In genomic region chr18:22710628-22711380, GRCh38 we compare ENCODE assay signal across 10 cellular contexts.
DNase-seq lines count a peak whose midpoint lies in the region; ATAC-seq and TF ChIP-seq lines count a peak whose summit lies in the region.
"Had no signal": no experiment of that assay in that cellular context is flagged by ENCODE, and none has a peak within 500 bp of the region (broad histone marks: within the 10 kb centered on the region; RNA-seq: fewer than 3 reads in every experiment).

No MANE protein-coding gene starts in this region.

- H2AFZ ChIP-seq in trophoblast cell (ENCODE audit: insufficient read depth, low read length, poor library complexity) = no peak overlapping the region

- no peak overlapping the region for H2BK5ac ChIP-seq in trophoblast cell (ENCODE audit: low read depth, low read length, poor library complexity)

- H3K4ac ChIP-seq in trophoblast cell (ENCODE audit: low read depth, low read length) = no peak overlapping the region

- H3K4me1 ChIP-seq in trophoblast cell (ENCODE audit: control insufficient read depth in 1 of 2, insufficient read depth in 2 of 2, low read length in 2 of 2) = peaks cover 0 to 6% of the 10 kb centered on the region in 2 experiments

- no peaks in the 10 kb centered on the region for H3K36me3 ChIP-seq in WERI-Rb-1
- no peaks in the 10 kb centered on the region for H3K36me3 ChIP-seq in trophoblast cell (ENCODE audit: control insufficient read depth in 1 of 2, insufficient read depth in 2 of 2, low read length in 2 of 2)

- H2AK5ac ChIP-seq in trophoblast cell (ENCODE audit: low read length) = no peak overlapping the region

- H3K9me3 ChIP-seq in WERI-Rb-1 (ENCODE audit: severe bottlenecking) = no peaks in the 10 kb centered on the region
- H3K9me3 ChIP-seq in trophoblast cell (ENCODE audit: insufficient read depth, low read depth, low read length) = no peaks in the 10 kb centered on the region

- no peak overlapping the region for H3K27ac ChIP-seq in WERI-Rb-1
- H3K27ac ChIP-seq in trophoblast cell (ENCODE audit: low read depth, low read length) = no peak overlapping the region

- no peak overlapping the region for H4K91ac ChIP-seq in trophoblast cell (ENCODE audit: low read depth, low read length)

- H2BK12ac ChIP-seq in trophoblast cell (ENCODE audit: low read length) = no peak overlapping the region

- no peak overlapping the region for H2BK120ac ChIP-seq in trophoblast cell (ENCODE audit: insufficient read depth, low read length, poor library complexity)

- no peak overlapping the region for H4K12ac ChIP-seq in trophoblast cell (ENCODE audit: low read depth, low read length)

- WGBS in trophoblast cell (ENCODE audit: extremely low coverage, insufficient coverage, insufficient read length) = no CpG with 5 or more reads among the region's 9 CpGs

- H3K27me3 ChIP-seq in WERI-Rb-1 (ENCODE audit: insufficient read depth, low read depth, severe bottlenecking) (peaks cover 5% of the 10 kb centered on the region), trophoblast cell (ENCODE audit: insufficient read depth, low read length) (no peaks in the 10 kb centered on the region)

- H3K14ac ChIP-seq in trophoblast cell (ENCODE audit: low read length) = no peak overlapping the region

- H3K4me2 ChIP-seq in trophoblast cell (ENCODE audit: low read length) = peak overlapping the region; percentile 36

- no peak overlapping the region for H3K18ac ChIP-seq in trophoblast cell (ENCODE audit: low read length)

- H4K8ac ChIP-seq in trophoblast cell (ENCODE audit: low read depth, low read length) = no peak overlapping the region

- no peak overlapping the region for H3K9ac ChIP-seq in trophoblast cell (ENCODE audit: low read length)

- ATAC-seq in Right ventricle myocardium superior (ENCODE audit: poor library complexity) = peak; percentile 69
- no peak for ATAC-seq in GM19351 (IDR thresholded peaks at IDR 0.05; ENCODE audit: unreplicated experiment)
- no peak for ATAC-seq in GM18502 (IDR thresholded peaks at IDR 0.05; ENCODE audit: poor library complexity, unreplicated experiment)
- ATAC-seq: stimulated activated naive B cell treated with anti-CD40 and anti-IgM and Interleukin-4, amounts not matched to agents 10 μg/mL and 1 μg/mL and 100 μg/mL, for 72 hours had no signal

- no peak overlapping the region for H3K4me3 ChIP-seq in WERI-Rb-1 (ENCODE audit: low read depth, low read length)
- no peak overlapping the region for H3K4me3 ChIP-seq in trophoblast cell (ENCODE audit: low read depth, low read length)

- no peaks in the 10 kb centered on the region for H3K79me2 ChIP-seq in trophoblast cell (ENCODE audit: control insufficient read depth, insufficient read depth, low read length, poor library complexity)

- peak; percentile 69 for DNase-seq in AG20443 (ENCODE audit: low spot score)
- DNase-seq in WERI-Rb-1 = peak; percentile 20
- DNase-seq in Right ventricle myocardium superior = peak; percentile 49
- DNase-seq in trophoblast cell = no peak
- no peak for DNase-seq in cerebellar nuclear complex (lab: John Stamatoyannopoulos, UW)
- no peak for DNase-seq in DMS79 (lab: John Stamatoyannopoulos, UW)
- DNase-seq: COR-L47; stimulated activated naive B cell treated with anti-CD40 and anti-IgM and Interleukin-4, amounts not matched to agents 10 μg/mL and 1 μg/mL and 100 μg/mL, for 72 hours had no signal

- H3K23ac ChIP-seq in trophoblast cell (ENCODE audit: low read length) = no peak overlapping the region

- intact Hi-C loops in Right ventricle myocardium superior (cut with DNase I) = no loop called here

- no peaks in the 10 kb centered on the region for H3K79me1 ChIP-seq in trophoblast cell (ENCODE audit: low read length)

- no peak for TF ChIP-seq CTCF in WERI-Rb-1 (IDR thresholded peaks at IDR 0.05; ENCODE audit: low read depth, low read length)

Comparison
In these comparisons a context has a peak if more than half of its experiments do, and no peak if none do; other contexts are left out.
1. DNase-seq: peak in AG20443 (single experiment), WERI-Rb-1 (single experiment) and Right ventricle myocardium superior (single experiment); none in trophoblast cell (0 of 2), cerebellar nuclear complex (0 of 2) and DMS79 (single experiment).